8 cellular contexts compared by ENCODE assay signal in the genomic region with DNA sequence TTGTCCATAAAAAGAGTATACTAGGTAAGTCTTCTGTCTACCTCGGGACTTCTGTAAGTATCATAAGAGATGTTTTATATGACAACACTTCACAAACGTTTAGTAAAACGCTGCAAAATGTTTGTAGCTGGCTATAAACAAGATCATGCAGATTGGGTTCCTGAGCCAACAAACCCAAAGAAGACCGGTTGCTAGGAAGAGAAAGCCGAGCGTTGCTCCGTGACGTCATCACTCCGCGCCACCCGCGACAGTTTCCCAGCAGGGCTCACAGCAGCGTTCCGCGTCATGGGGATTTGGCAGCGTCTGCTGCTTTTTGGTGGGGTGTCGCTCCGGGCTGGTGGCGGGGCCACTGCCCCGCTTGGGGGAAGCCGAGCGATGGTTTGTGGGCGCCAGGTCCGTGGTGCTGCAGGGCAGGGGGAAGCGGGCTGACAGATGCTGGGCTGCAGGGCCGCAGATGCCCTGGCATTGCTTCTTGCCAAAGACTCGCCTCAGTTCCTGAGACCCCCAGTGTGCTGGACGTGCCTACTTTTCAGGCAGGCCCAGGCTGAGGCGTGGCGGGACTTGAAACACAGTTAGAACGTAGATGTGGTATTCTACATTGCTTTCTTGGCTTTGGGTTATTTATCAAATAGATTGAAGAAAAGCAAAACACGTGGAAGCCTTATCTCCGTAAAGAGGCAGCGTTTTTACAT. TPM values are rescaled to one million over a fixed set of nuclear protein-coding genes. Genes with fewer than 3 reads are reported as not detected.
DNase-seq lines count a peak whose midpoint lies in the region; ATAC-seq, FAIRE-seq and TF ChIP-seq lines count a peak whose summit lies in the region.

A gene with protein sequence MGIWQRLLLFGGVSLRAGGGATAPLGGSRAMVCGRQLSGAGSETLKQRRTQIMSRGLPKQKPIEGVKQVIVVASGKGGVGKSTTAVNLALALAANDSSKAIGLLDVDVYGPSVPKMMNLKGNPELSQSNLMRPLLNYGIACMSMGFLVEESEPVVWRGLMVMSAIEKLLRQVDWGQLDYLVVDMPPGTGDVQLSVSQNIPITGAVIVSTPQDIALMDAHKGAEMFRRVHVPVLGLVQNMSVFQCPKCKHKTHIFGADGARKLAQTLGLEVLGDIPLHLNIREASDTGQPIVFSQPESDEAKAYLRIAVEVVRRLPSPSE (plus strand): TSS at position 250 of the 692 bp plus-strand sequence. CDS start 36 bp downstream, at position 286.

- TF ChIP-seq EP300 in HepG2 (IDR thresholded peaks at IDR 0.05; ENCODE audit: low read depth in 2 of 2, low read length in 2 of 2) (peak; percentile 80 to 91), HepG2 (CRISPR knock-in tag; IDR thresholded peaks at IDR 0.05; ENCODE audit: borderline replicate concordance) (0 out of 2 replicates have a peak, but pooled peaks have one; percentile 13)

- peak; percentile 90 to 98 for TF ChIP-seq POLR2A in HepG2 (IDR thresholded peaks at IDR 0.05; ENCODE audit: insufficient read depth in 1 of 2, low read depth in 2 of 2, low read length in 2 of 2)

- peak; percentile 98 for FAIRE-seq in HepG2 (lab: Jason Lieb, UNC)

- peaks cover 12% of the 10 kb centered on the region for H3K79me2 ChIP-seq in HepG2 (ENCODE audit: insufficient read depth, low read length)

- CTCF ChIA-PET in HepG2 (lab: Yijun Ruan, JAX; ENCODE audit: low intra/inter-chr PET ratio, low total read pairs): no interaction called here

- H4K20me1 ChIP-seq in BLaER1 (no peaks in the 10 kb centered on the region), HepG2 (ENCODE audit: insufficient read depth, low read length) (no peaks in the 10 kb centered on the region)

- intact Hi-C loops in HepG2 (cut with micrococcal nuclease; ENCODE audit: unreplicated experiment): loop anchor here (1.0 to 5.0 kb wide), 3 partner anchors 50 to 641 kb away; a partner anchor contains a TSS

- peak; percentile 43 for TF ChIP-seq CTCF in HepG2 (CRISPR knock-in tag; IDR thresholded peaks at IDR 0.05)

- H3K9ac ChIP-seq in BLaER1 (peak within 1 kb of the TSS; percentile 86), HepG2 (ENCODE audit: insufficient read depth, low read depth, low read length) (peak within 1 kb of the TSS; percentile 85)

- peak within 1 kb of the TSS; percentile 99 for H2AFZ ChIP-seq in HepG2 (ENCODE audit: low read length)

- ATAC-seq in GM19328 (IDR thresholded peaks at IDR 0.05; ENCODE audit: unreplicated experiment) (peak; percentile 93), HG03520 (IDR thresholded peaks at IDR 0.05; ENCODE audit: unreplicated experiment) (peak; percentile 94), HepG2 (peak; percentile 95)

- no TSS peak for BruUV-seq in HepG2 (replicated peaks; lab: Mats Ljungman, UMichigan)

- H3K27me3 ChIP-seq in BLaER1: no peaks in the 10 kb centered on the region
- no peaks in the 10 kb centered on the region; a peak in 1 of 5 replicates for H3K27me3 ChIP-seq in HepG2 (ENCODE audit: control insufficient read depth in 1 of 2, insufficient read depth in 2 of 2, low read length in 2 of 2)

- H3K27ac ChIP-seq in BLaER1 (peak within 1 kb of the TSS; percentile 85), HepG2 (ENCODE audit: extremely low read length, insufficient read depth, low read length) (peak within 1 kb of the TSS; percentile 67)

- H3K36me3 ChIP-seq in BLaER1: no peaks in the 10 kb centered on the region
- H3K36me3 ChIP-seq in HepG2 (replicated peaks in 1 of 2; ENCODE audit: control insufficient read depth in 1 of 2, insufficient read depth in 2 of 2, low read length in 2 of 2): peaks cover 1 to 2% of the 10 kb centered on the region in 2 experiments; a peak in 2 of 5 replicates

- in situ Hi-C loops in HepG2 (cut with HindIII; ENCODE audit: extremely low pct_ligation_motif_present, low pct_unique_long_range_greater_than_20kb): no loop called here

- WGBS in HepG2 (ENCODE audit: low lambda C conversion rate): 1% methylated on average over 34 of the region's 34 CpGs

- H3K4me3 ChIP-seq in BLaER1 (peak within 1 kb of the TSS; percentile 80), HepG2 (replicated peaks in 1 of 3; ENCODE audit: insufficient read depth in 1 of 3, low read depth in 2 of 3, low read length in 3 of 3) (peak within 1 kb of the TSS; percentile 84 to 93 (median 89))

- H3K4me2 ChIP-seq in BLaER1 (peak within 1 kb of the TSS; percentile 87), HepG2 (ENCODE audit: low read depth, low read length) (peak within 1 kb of the TSS; percentile 75)

- peak; percentile 95 for DNase-seq in NCI-H69 (lab: John Stamatoyannopoulos, UW)
- peak; percentile 92 to 97 for DNase-seq in activated CD4-positive, alpha-beta T cell treated with anti-CD3 and anti-CD28 coated beads, Interleukin-2, amount 50 U/mL, for 24 hours (ENCODE audit: low read depth in 1 of 2, low spot score in 1 of 2)
- DNase-seq in dermis blood vessel endothelial cell: peak; percentile 97
- DNase-seq in HepG2 (ENCODE audit: low spot score): peak; percentile 97
- peak; percentile 97 for DNase-seq in stimulated activated CD4-positive, alpha-beta T cell treated with anti-CD3 and anti-CD28 coated beads, Interleukin-4, amount 100 ng/mL, for 1 hour

- H3K9me3 ChIP-seq in BLaER1 (no peaks in the 10 kb centered on the region), HepG2 (ENCODE audit: low read length) (no peaks in the 10 kb centered on the region)

- POLR2A ChIA-PET in HepG2 (lab: Yijun Ruan, JAX): interaction anchor here (1.0 to 1.9 kb wide), 3 partner anchors 104 to 332 kb away, joined by 3 to 10 read pairs (median 9); a partner anchor contains a TSS

- peak; percentile 73 for TF ChIP-seq RAD21 in HepG2 (CRISPR knock-in tag; IDR thresholded peaks at IDR 0.05)

- H3K4me1 ChIP-seq in BLaER1 (peaks cover 22% of the 10 kb centered on the region), HepG2 (ENCODE audit: insufficient read depth, low read length) (peaks cover 30% of the 10 kb centered on the region)

TF ChIP-seq in HepG2, 621 proteins besides CTCF, POLR2A, EP300 and RAD21 (continues in another document):
- TF ChIP-seq ZFYVE20 (CRISPR knock-in tag; IDR thresholded peaks at IDR 0.05; ENCODE audit: borderline replicate concordance, low read depth): 0 out of 2 replicates have a peak, but pooled peaks have one; percentile 27
- TF ChIP-seq, protein P1, sequence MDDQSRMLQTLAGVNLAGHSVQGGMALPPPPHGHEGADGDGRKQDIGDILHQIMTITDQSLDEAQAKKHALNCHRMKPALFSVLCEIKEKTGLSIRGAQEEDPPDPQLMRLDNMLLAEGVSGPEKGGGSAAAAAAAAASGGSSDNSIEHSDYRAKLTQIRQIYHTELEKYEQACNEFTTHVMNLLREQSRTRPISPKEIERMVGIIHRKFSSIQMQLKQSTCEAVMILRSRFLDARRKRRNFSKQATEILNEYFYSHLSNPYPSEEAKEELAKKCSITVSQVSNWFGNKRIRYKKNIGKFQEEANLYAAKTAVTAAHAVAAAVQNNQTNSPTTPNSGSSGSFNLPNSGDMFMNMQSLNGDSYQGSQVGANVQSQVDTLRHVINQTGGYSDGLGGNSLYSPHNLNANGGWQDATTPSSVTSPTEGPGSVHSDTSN (CRISPR knock-in tag; IDR thresholded peaks at IDR 0.05; ENCODE audit: borderline replicate concordance): peak; percentile 74; the same call in 1 of the 2 replicates

RNA-seq across cellular contexts. Expression of the gene that starts here (rescaled TPM):
- total RNA-seq in dermis blood vessel endothelial cell (4.1 and 6.3 TPM in 2 replicates), HepG2 (2016; rRNA removed; fragmentation: Illumina TruSeq; extraction: Trizol) (44.1 and 67.1 TPM in 2 replicates)
- 2.8 and 3.6 TPM in 2 replicates for total RNA-seq in HepG2 (2016; cell fraction: cytosol; rRNA removed; fragmentation: Illumina TruSeq; extraction: Trizol; ENCODE audit: low read depth)
- total RNA-seq in HepG2 (2016; cell fraction: insoluble cytoplasmic fraction; rRNA removed; fragmentation: Illumina TruSeq; extraction: Trizol): 46.0 and 66.8 TPM in 2 replicates
- 11.2 and 11.4 TPM in 2 replicates for total RNA-seq in HepG2 (2016; cell fraction: membrane; rRNA removed; fragmentation: Illumina TruSeq; extraction: Trizol)
- 89.2 and 90.0 TPM in 2 replicates for total RNA-seq in HepG2 (2016; cell fraction: nucleus; rRNA removed; fragmentation: Illumina TruSeq; extraction: Trizol)
- 15.8 and 21.3 TPM in 2 replicates for polyA plus RNA-seq in HepG2 (2011; rRNA removed)
- polyA plus RNA-seq in HepG2 (2011; cell fraction: cytosol; rRNA removed): 8.7 and 14.2 TPM in 2 replicates
- 7.1 and 8.2 TPM in 2 replicates for polyA plus RNA-seq in HepG2 (2011; cell fraction: nucleus; rRNA removed)
- 16.0 and 24.2 TPM in 2 replicates for polyA plus RNA-seq in HepG2 (2012)
- 2.0 and 2.5 TPM in 2 replicates for polyA plus RNA-seq in HepG2 (2016; cell fraction: cytosol; fragmentation: Illumina TruSeq; extraction: Trizol; ENCODE audit: low read depth)
- polyA plus RNA-seq in HepG2 (2016; cell fraction: insoluble cytoplasmic fraction; fragmentation: Illumina TruSeq; extraction: Trizol; ENCODE audit: low read depth): 46.1 and 49.1 TPM in 2 replicates
- polyA plus RNA-seq in HepG2 (2016; cell fraction: membrane; fragmentation: Illumina TruSeq; extraction: Trizol; ENCODE audit: low read depth): 7.5 and 7.8 TPM in 2 replicates
- polyA plus RNA-seq in HepG2 (2016; cell fraction: nucleus; fragmentation: Illumina TruSeq; extraction: Trizol; ENCODE audit: insufficient read depth, low read depth): 24.3 and 24.6 TPM in 2 replicates
- 3.7 and 19.6 TPM in 2 replicates for polyA minus RNA-seq in HepG2 (2011; rRNA and poly(A)+ RNA removed; ENCODE audit: low replicate concordance)
- 16.4 and 17.6 TPM in 2 replicates for polyA minus RNA-seq in HepG2 (2011; cell fraction: cytosol; rRNA and poly(A)+ RNA removed)
- polyA minus RNA-seq in HepG2 (2011; cell fraction: nucleus; rRNA and poly(A)+ RNA removed): 89.0 and 103 TPM in 2 replicates

Comparison
In these comparisons a context has a peak if more than half of its experiments do, and no peak if none do; other contexts are left out.
1. Peak in every context shown above with its lines: DNase-seq, ATAC-seq, H3K4me3 ChIP-seq and H3K27ac ChIP-seq.